ENCODE assay signal across 8 cellular contexts in the genomic region with DNA sequence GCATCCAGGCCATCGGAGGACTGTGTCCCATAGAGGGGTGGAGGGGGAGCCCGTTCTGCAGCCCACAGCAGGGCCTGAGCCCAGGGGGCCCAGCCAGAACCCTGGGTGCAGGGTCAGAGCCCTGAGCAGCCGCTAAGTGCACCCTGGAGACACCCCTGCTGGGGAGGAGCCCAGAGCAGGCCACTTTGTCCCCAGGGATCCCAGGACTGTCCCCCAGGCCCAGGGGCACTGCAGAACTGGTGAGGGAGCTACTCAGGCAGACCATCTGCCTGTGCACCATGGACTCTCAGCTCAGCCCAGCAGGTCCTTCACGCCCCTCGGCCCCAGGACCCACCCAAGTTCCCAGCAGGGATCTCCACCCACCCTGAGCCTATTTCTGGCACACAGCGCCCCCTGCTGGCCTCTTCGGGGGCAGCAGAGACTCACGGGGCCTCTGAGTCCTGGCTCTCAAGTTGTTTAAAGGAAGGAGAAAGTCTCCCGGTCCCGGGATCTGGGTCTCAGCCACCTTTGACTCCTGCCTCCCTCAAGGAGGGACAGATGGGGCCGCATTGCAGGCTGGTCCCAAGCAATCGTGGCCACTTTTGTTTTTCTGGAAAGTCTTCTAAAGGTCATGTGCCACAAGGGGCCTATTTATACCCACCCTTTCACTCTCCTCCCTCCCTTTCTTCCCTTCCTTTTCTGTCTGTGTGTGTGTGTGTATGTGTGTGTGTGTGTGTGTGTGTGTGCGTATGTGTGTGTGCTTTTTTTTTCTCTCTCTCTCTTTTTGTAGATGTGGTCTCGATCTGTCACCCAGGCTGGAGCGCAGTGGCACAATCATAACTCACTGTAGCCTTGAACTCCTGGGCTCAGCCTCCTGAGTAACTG.
DNase-seq lines count a peak whose midpoint lies in the region; ATAC-seq, FAIRE-seq and TF ChIP-seq lines count a peak whose summit lies in the region.

No MANE protein-coding gene starts in this region.

- no peak overlapping the region for H2AFZ ChIP-seq in astrocyte (ENCODE audit: low read depth, low read length)

- DNase-seq in COLO668 (lab: John Stamatoyannopoulos, UW; ENCODE audit: unreplicated experiment): peak; percentile 32
- DNase-seq in HTR-8/SVneo (ENCODE audit: insufficient read length, low spot score): peak; percentile 62
- peak; percentile 17 to 52 (median 38) for DNase-seq in T-helper 17 cell
- DNase-seq in astrocyte (ENCODE audit: low read depth): no peak
- DNase-seq in iPS-NIHi7 (ENCODE audit: extremely low spot score): peak; percentile 93
- DNase-seq in stimulated activated CD4-positive, alpha-beta T cell treated with anti-CD3 and anti-CD28 coated beads, Interleukin-15, amount 100 ng/mL, for 48 hours (ENCODE audit: low read depth in 2 of 2): peak; percentile 16 to 47

- FAIRE-seq in HTR-8/SVneo (lab: Jason Lieb, UNC): no peak
- no peak for FAIRE-seq in astrocyte (lab: Jason Lieb, UNC)

- H3K27ac Mint-ChIP-seq in T-helper 17 cell: no peak overlapping the region
- no peak overlapping the region for H3K27ac Mint-ChIP-seq in astrocyte (ENCODE audit: unreplicated experiment)

- H3K9me3 ChIP-seq in T-helper 17 cell (ENCODE audit: control insufficient read depth, low read length, poor library complexity, severe bottlenecking) (no peaks in the 10 kb centered on the region), astrocyte (ENCODE audit: insufficient read depth, low read depth, low read length) (peaks cover 3% of the 10 kb centered on the region)

- H3K4me1 Mint-ChIP-seq in T-helper 17 cell: peaks cover 4% of the 10 kb centered on the region
- no peaks in the 10 kb centered on the region for H3K4me1 Mint-ChIP-seq in astrocyte (ENCODE audit: low read depth, unreplicated experiment)

- H3K36me3 ChIP-seq in astrocyte (ENCODE audit: insufficient read depth, low read length): no peaks in the 10 kb centered on the region

- peak; percentile 50 for ATAC-seq in T-helper 17 cell
- no peak for ATAC-seq in HG03045 (IDR thresholded peaks at IDR 0.05; ENCODE audit: unreplicated experiment)
- ATAC-seq in GM19395 (IDR thresholded peaks at IDR 0.05; ENCODE audit: unreplicated experiment): no peak

- no peaks in the 10 kb centered on the region for H3K9me3 Mint-ChIP-seq in astrocyte (ENCODE audit: unreplicated experiment)

- H3K4me3 Mint-ChIP-seq in T-helper 17 cell (no peak overlapping the region), astrocyte (ENCODE audit: unreplicated experiment) (no peak overlapping the region)

- H3K4me2 ChIP-seq in astrocyte (ENCODE audit: low read length): no peak overlapping the region

- no peaks in the 10 kb centered on the region for H3K79me2 ChIP-seq in astrocyte (ENCODE audit: insufficient read depth, low read length)

- H3K4me1 ChIP-seq in astrocyte (ENCODE audit: insufficient read depth, low read length): no peaks in the 10 kb centered on the region

- H3K9ac ChIP-seq in astrocyte (ENCODE audit: low read length): no peak overlapping the region

- TF ChIP-seq CTCF in astrocyte (IDR thresholded peaks at IDR 0.05; ENCODE audit: insufficient read depth, low read depth, low read length): peak; percentile 61

- H3K36me3 Mint-ChIP-seq in T-helper 17 cell (ENCODE audit: low read depth) (peaks cover 3% of the 10 kb centered on the region), astrocyte (ENCODE audit: low read depth, unreplicated experiment) (no peaks in the 10 kb centered on the region)

- H3K27me3 Mint-ChIP-seq in T-helper 17 cell (peaks cover 13% of the 10 kb centered on the region), astrocyte (ENCODE audit: low read depth, unreplicated experiment) (peaks cover 7% of the 10 kb centered on the region)

- H3K27me3 ChIP-seq in astrocyte (ENCODE audit: insufficient read depth, low read length): peaks cover 4% of the 10 kb centered on the region

- no peak overlapping the region for H3K4me3 ChIP-seq in astrocyte (ENCODE audit: insufficient read depth, low read depth, low read length)

- H4K20me1 ChIP-seq in astrocyte (ENCODE audit: insufficient read depth, low read length): peaks cover 5% of the 10 kb centered on the region

- no peak overlapping the region for H3K27ac ChIP-seq in astrocyte (ENCODE audit: low read depth, low read length)
